ENCODE assay signal across 1 cellular context in the genomic region with DNA sequence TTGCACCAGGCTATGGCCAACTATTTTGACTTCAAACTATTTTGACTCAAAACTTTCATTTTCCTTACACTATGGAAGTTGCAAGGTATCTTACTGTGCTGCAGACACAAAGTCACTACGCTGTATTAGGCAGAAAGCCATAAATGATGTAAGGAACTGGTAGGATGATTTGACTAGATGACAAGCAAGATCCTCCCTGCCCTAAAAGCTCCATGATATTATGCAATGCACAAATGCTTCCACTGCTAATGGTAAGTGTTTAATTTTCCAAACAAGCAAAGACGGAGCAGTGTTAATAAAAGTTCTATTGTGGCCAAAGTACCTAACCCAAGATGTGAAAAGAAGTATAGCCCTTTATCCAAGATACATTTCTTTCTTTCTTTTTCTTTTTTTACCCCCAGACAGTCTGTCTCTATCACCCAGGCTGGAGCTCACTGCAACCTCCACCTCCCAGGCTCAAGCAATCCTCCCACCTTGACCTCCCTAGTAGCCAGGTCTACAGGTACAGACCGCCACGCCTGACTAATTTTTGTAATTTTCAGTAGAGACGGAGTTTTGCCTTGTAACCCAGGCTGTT.
TF ChIP-seq lines count a peak whose summit lies in the region.

No MANE protein-coding gene starts in this region.

TF ChIP-seq in HepG2, 621 proteins besides CTCF, POLR2A, EP300 and RAD21 (continued from another document):
- TF ChIP-seq, protein P1, sequence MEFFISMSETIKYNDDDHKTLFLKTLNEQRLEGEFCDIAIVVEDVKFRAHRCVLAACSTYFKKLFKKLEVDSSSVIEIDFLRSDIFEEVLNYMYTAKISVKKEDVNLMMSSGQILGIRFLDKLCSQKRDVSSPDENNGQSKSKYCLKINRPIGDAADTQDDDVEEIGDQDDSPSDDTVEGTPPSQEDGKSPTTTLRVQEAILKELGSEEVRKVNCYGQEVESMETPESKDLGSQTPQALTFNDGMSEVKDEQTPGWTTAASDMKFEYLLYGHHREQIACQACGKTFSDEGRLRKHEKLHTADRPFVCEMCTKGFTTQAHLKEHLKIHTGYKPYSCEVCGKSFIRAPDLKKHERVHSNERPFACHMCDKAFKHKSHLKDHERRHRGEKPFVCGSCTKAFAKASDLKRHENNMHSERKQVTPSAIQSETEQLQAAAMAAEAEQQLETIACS (CRISPR knock-in tag; IDR thresholded peaks at IDR 0.05), result no peak
